Comparison of ENCODE assay signal across 13 cellular contexts in genomic region chr10:47025540-47026300, GRCh38.
A peak's percentile ranks its signal among the peaks of the same experiment; 100 is the strongest.
DNase-seq lines count a peak whose midpoint lies in the region; ATAC-seq, FAIRE-seq and TF ChIP-seq lines count a peak whose summit lies in the region.
"Had no signal": no experiment of that assay in that cellular context is flagged by ENCODE, and none has a peak within 500 bp of the region (broad histone marks: within the 10 kb centered on the region; RNA-seq: fewer than 3 reads in every experiment).

No MANE protein-coding gene starts in this region.

- TF ChIP-seq CTCF in adrenal gland (IDR thresholded peaks at IDR 0.05) = no peak

- H3K27me3 ChIP-seq in right cardiac atrium (ENCODE audit: control insufficient read depth, insufficient read depth) (no peaks in the 10 kb centered on the region), adrenal gland (no peaks in the 10 kb centered on the region)
- H3K27me3 ChIP-seq: BLaER1 had no signal

- DNase-seq in Right ventricle myocardium inferior (ENCODE audit: missing footprints) (peak; percentile 58), right cardiac atrium (no peak), adrenal gland (peak in 4 of 7 donors; percentile 10 to 48 (median 14)), kidney tubule cell (ENCODE audit: low spot score) (peak; percentile 36), urothelium cell line (ENCODE audit: low spot score) (no peak), NCI-H187 (lab: John Stamatoyannopoulos, UW) (no peak)
- DNase-seq: activated CD4-positive, alpha-beta T cell treated with anti-CD3 and anti-CD28 coated beads, Interleukin-2, amount 50 U/mL, for 4 hours; NCI-H748 treated with DMSO at 0.1 percent for 48 hours; nephron progenitor cell had no signal

- intact Hi-C loops in Right ventricle myocardium inferior (cut with DNase I) = no loop called here
- intact Hi-C loops in right cardiac atrium (cut with DNase I) = loop anchor here in 2 of 4 donors (2.0 to 5.0 kb wide), 3 partner anchors 287 to 312 kb away; no protein-coding TSS in a partner anchor
- intact Hi-C loops in adrenal gland (cut with DNase I) = loop anchor here in 1 of 2 donors (5.0 kb wide), 1 partner anchor 282 kb away; no protein-coding TSS in a partner anchor

- H3K27ac ChIP-seq in right cardiac atrium (ENCODE audit: low read length) (no peak overlapping the region), adrenal gland (no peak overlapping the region)
- H3K27ac ChIP-seq: BLaER1 had no signal

- H3K4me1 ChIP-seq in right cardiac atrium (ENCODE audit: control insufficient read depth, insufficient read depth, low read length) (no peaks in the 10 kb centered on the region), adrenal gland (replicated peaks in 1 of 2) (no peaks in the 10 kb centered on the region)

- 76% methylated on average over 10 of the region's 10 CpGs for WGBS in right cardiac atrium
- WGBS in adrenal gland, 4 donors = 69 to 80% (median 77%) methylated on average over 4 to 10 of the region's 10 CpGs

- no peak for ATAC-seq in Right ventricle myocardium inferior
- no peak for ATAC-seq in right cardiac atrium
- no peak for ATAC-seq in HG03139 (IDR thresholded peaks at IDR 0.05; ENCODE audit: unreplicated experiment)
- no peak for ATAC-seq in GM21381 (IDR thresholded peaks at IDR 0.05; ENCODE audit: unreplicated experiment)

- H3K36me3 ChIP-seq in adrenal gland (replicated peaks in 1 of 2) = no peaks in the 10 kb centered on the region
- H3K36me3 ChIP-seq: BLaER1 had no signal

- peak; percentile 44 for FAIRE-seq in urothelium cell line (lab: Jason Lieb, UNC)
- FAIRE-seq: endometrium had no signal

- H3K4me3 ChIP-seq in right cardiac atrium (ENCODE audit: low read length) (no peak overlapping the region), adrenal gland (no peak overlapping the region)
- H3K4me3 ChIP-seq: BLaER1 had no signal

- no peak for TF ChIP-seq POLR2A in adrenal gland (IDR thresholded peaks at IDR 0.05)

- H3K9me3 ChIP-seq in right cardiac atrium (ENCODE audit: control insufficient read depth, low read length) (no peaks in the 10 kb centered on the region), adrenal gland (replicated peaks in 1 of 3) (no peaks in the 10 kb centered on the region)
- H3K9me3 ChIP-seq: BLaER1 had no signal

Comparison
In these comparisons a context has a peak if more than half of its experiments do, and no peak if none do; other contexts are left out.
1. DNase-seq: peak in Right ventricle myocardium inferior (single experiment), adrenal gland (4 of 7) and kidney tubule cell (single experiment); none in right cardiac atrium (0 of 3), urothelium cell line (single experiment) and NCI-H187 (0 of 2).